Comparison of ENCODE assay signal across 8 cellular contexts in the genomic region with DNA sequence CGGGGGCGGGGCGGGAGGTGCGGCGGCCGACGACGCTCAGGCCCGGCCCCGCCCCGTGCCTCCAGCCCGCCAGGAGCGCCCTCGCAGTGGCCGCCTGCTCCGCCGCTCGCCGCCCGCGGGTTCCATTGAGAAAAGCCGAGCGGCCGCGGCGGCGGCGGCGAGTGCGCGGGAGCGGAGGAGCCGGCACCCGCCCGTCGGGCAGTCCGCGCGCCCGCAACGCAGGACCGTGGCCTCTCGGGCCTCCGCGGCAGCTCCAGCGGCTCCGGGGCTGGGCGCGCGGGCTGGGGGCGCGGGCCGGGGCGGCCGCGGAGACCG. TPM values are rescaled to one million over a fixed set of nuclear protein-coding genes. Genes with fewer than 3 reads are reported as not detected.
A peak's percentile ranks its signal among the peaks of the same experiment; 100 is the strongest.
DNase-seq lines count a peak whose midpoint lies in the region; ATAC-seq and TF ChIP-seq lines count a peak whose summit lies in the region.

A gene (plus strand): TSS at position 64 of the 315 bp plus-strand sequence. CDS start 359 bp downstream, outside the sequence.

- DNase-seq in SJCRH30 (no peak), KBM-7 (no peak), COR-L47 (lab: John Stamatoyannopoulos, UW) (no peak), NCI-H446 treated with DMSO at 0.1 percent for 48 hours (lab: John Stamatoyannopoulos, UW) (no peak)

- H3K4me3 ChIP-seq in SJCRH30 (peak within 1 kb of the TSS; percentile 63), gastroesophageal sphincter (peak within 1 kb of the TSS; percentile 34 to 61)

- H3K4me1 Mint-ChIP-seq in stimulated activated memory B cell treated with anti-CD40 and anti-IgM and Interleukin-4, amounts not matched to agents 10 μg/mL and 1 μg/mL and 100 μg/mL, for 72 hours: peaks cover 66% of the 10 kb centered on the region

- H3K9me3 Mint-ChIP-seq in stimulated activated memory B cell treated with anti-CD40 and anti-IgM and Interleukin-4, amounts not matched to agents 10 μg/mL and 1 μg/mL and 100 μg/mL, for 72 hours: no peaks in the 10 kb centered on the region

- peak; percentile 49 for ATAC-seq in GM19455 (IDR thresholded peaks at IDR 0.05; ENCODE audit: unreplicated experiment)
- no peak for ATAC-seq in gastroesophageal sphincter
- ATAC-seq in stimulated activated memory B cell treated with anti-CD40 and anti-IgM and Interleukin-4, amounts not matched to agents 10 μg/mL and 1 μg/mL and 100 μg/mL, for 72 hours: no peak
- ATAC-seq in esophagus mucosa: no peak

- H3K9me3 ChIP-seq in SJCRH30 (replicated peaks): no peaks in the 10 kb centered on the region
- no peaks in the 10 kb centered on the region for H3K9me3 ChIP-seq in gastroesophageal sphincter

- in situ Hi-C loops in KBM-7 (cut with MboI; ENCODE audit: low pct_unique_long_range_greater_than_20kb, low sequenced_read_pairs): no loop called here

- WGBS in gastroesophageal sphincter (ENCODE audit: low coverage in 1 of 2), 2 donors: no CpG with 5 or more reads among the region's 57 CpGs

- H3K27ac Mint-ChIP-seq in stimulated activated memory B cell treated with anti-CD40 and anti-IgM and Interleukin-4, amounts not matched to agents 10 μg/mL and 1 μg/mL and 100 μg/mL, for 72 hours: peak within 1 kb of the TSS; percentile 96

- peak in 2 of 4 experiments; percentile 10 to 15 for TF ChIP-seq CTCF in gastroesophageal sphincter (IDR thresholded peaks at IDR 0.05)

- H3K27ac ChIP-seq in SJCRH30: no peak within 1 kb of the TSS
- peak within 1 kb of the TSS in 3 of 4 donors; percentile 72 to 81 (median 80) for H3K27ac ChIP-seq in gastroesophageal sphincter

- no peak for TF ChIP-seq EP300 in gastroesophageal sphincter (IDR thresholded peaks at IDR 0.05)

- H3K4me3 Mint-ChIP-seq in stimulated activated memory B cell treated with anti-CD40 and anti-IgM and Interleukin-4, amounts not matched to agents 10 μg/mL and 1 μg/mL and 100 μg/mL, for 72 hours: peak within 1 kb of the TSS; percentile 91

- no peak for TF ChIP-seq POLR2A in gastroesophageal sphincter (IDR thresholded peaks at IDR 0.05)

- H3K36me3 ChIP-seq in SJCRH30 (no peaks in the 10 kb centered on the region), gastroesophageal sphincter (no peaks in the 10 kb centered on the region)

- H3K27me3 ChIP-seq in SJCRH30 (no peaks in the 10 kb centered on the region), gastroesophageal sphincter (peaks cover 44% of the 10 kb centered on the region)

- H3K27me3 Mint-ChIP-seq in stimulated activated memory B cell treated with anti-CD40 and anti-IgM and Interleukin-4, amounts not matched to agents 10 μg/mL and 1 μg/mL and 100 μg/mL, for 72 hours: no peaks in the 10 kb centered on the region

- no peaks in the 10 kb centered on the region; the same call in 1 of the 2 replicates for H3K4me1 ChIP-seq in SJCRH30
- H3K4me1 ChIP-seq in gastroesophageal sphincter: peaks cover 0 to 43% (median 29%) of the 10 kb centered on the region in 3 donors

- no peaks in the 10 kb centered on the region for H3K36me3 Mint-ChIP-seq in stimulated activated memory B cell treated with anti-CD40 and anti-IgM and Interleukin-4, amounts not matched to agents 10 μg/mL and 1 μg/mL and 100 μg/mL, for 72 hours

RNA-seq across cellular contexts. Expression of the gene that starts here (rescaled TPM):
- 0.56 and 0.85 TPM in 2 replicates for total RNA-seq in SJCRH30 (2014; rRNA removed; shearing (Covaris generic))
- total RNA-seq in gastroesophageal sphincter (1 to 10 TPM in 1 of 4 donors, under 1 TPM in 3; 0.40 to 1.4 (median 0.59) TPM), esophagus mucosa (3.2 TPM)
